ENCODE assay signal across 1 cellular context in genomic region chr14:89388853-89389252, GRCh38.
TF ChIP-seq lines count a peak whose summit lies in the region.

No MANE protein-coding gene starts in this region.

TF ChIP-seq in H1, 55 proteins besides CTCF, POLR2A, EP300 and RAD21 (continued from another document):
- no peak for TF ChIP-seq SP4 (IDR thresholded peaks at IDR 0.05; ENCODE audit: low read length)
- no peak for TF ChIP-seq TEAD4 (IDR thresholded peaks at IDR 0.05; ENCODE audit: low read depth, low read length)
- no peak for TF ChIP-seq CHD1 (IDR thresholded peaks at IDR 0.05; ENCODE audit: low read depth, low read length)
- no peak for TF ChIP-seq SRF (IDR thresholded peaks at IDR 0.05; ENCODE audit: low read depth, low read length)
